Comparison of ENCODE assay signal across 28 cellular contexts in the genomic region with DNA sequence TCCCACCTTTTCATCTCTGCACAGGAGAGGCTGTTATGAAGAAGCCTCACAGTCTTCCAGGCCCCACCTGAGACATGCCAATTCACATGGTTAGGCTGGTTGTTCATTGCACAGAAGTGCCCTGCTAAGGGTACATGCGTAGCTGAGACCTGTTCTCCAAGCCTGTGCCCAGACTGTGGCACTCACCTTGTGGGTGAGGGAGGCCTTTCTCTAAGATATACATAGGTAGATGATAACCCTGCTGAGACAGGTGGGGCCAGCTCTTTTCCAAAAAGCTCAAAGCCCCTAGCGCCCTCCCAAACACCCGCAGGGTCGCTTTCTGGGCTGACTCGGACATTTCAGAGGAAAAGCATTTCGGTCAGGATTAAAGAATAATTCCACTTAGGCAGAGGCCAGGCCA.
"Had no signal": no experiment of that assay in that cellular context is flagged by ENCODE, and none has a peak within 500 bp of the region (broad histone marks: within the 10 kb centered on the region; RNA-seq: fewer than 3 reads in every experiment).

No MANE protein-coding gene starts in this region.

- ATAC-seq: stimulated activated effector memory CD8-positive, alpha-beta T cell treated with anti-CD3 and anti-CD28 coated beads, Interleukin-12 subunit alpha, Interleukin-12 subunit beta, amount 100 ng/mL, for 72 hours; stimulated activated memory B cell treated with anti-CD40 and anti-IgM and Interleukin-4, amounts not matched to agents 10 μg/mL and 1 μg/mL and 100 μg/mL, for 72 hours; stimulated activated naive B cell treated with anti-CD40 and anti-IgM and Interleukin-4, amounts not matched to agents 10 μg/mL and 1 μg/mL and 100 μg/mL, for 72 hours; stimulated activated naive CD8-positive, alpha-beta T cell treated with anti-CD3 and anti-CD28 coated beads, Interleukin-15, amount 100 ng/mL, for 72 hours; stimulated activated naive CD8-positive, alpha-beta T cell treated with anti-CD3 and anti-CD28 coated beads, Interleukin-15, Interleukin-2, amounts not matched to agents 100 U/mL and 50 U/mL, for 24 hours; upper lobe of right lung had no signal

- H3K36me3 ChIP-seq: stomach, suprapubic skin, thoracic aorta, thyroid gland, tibial artery, tibial nerve, transverse colon, upper lobe of left lung, upper lobe of right lung, uterus, vagina had no signal

- H3K4me1 ChIP-seq: testis, thyroid gland, upper lobe of left lung had no signal

- H3K36me3 Mint-ChIP-seq: stimulated activated effector memory CD8-positive, alpha-beta T cell treated with anti-CD3 and anti-CD28 coated beads, Interleukin-12 subunit alpha, Interleukin-12 subunit beta, amount 100 ng/mL, for 72 hours; stimulated activated memory B cell treated with anti-CD40 and anti-IgM and Interleukin-4, amounts not matched to agents 10 μg/mL and 1 μg/mL and 100 μg/mL, for 72 hours; stimulated activated naive B cell treated with anti-CD40 and anti-IgM and Interleukin-4, amounts not matched to agents 10 μg/mL and 1 μg/mL and 100 μg/mL, for 72 hours; type B pancreatic cell had no signal

- H3K4me3 ChIP-seq: stomach, suprapubic skin, testis, thoracic aorta, thyroid gland, tibial artery, tibial nerve, transverse colon, upper lobe of left lung, upper lobe of right lung, uterus, vagina had no signal

- H3K4me3 Mint-ChIP-seq: stimulated activated effector memory CD8-positive, alpha-beta T cell treated with anti-CD3 and anti-CD28 coated beads, Interleukin-12 subunit alpha, Interleukin-12 subunit beta, amount 100 ng/mL, for 72 hours; stimulated activated memory B cell treated with anti-CD40 and anti-IgM and Interleukin-4, amounts not matched to agents 10 μg/mL and 1 μg/mL and 100 μg/mL, for 72 hours; stimulated activated naive B cell treated with anti-CD40 and anti-IgM and Interleukin-4, amounts not matched to agents 10 μg/mL and 1 μg/mL and 100 μg/mL, for 72 hours; stimulated activated naive CD8-positive, alpha-beta T cell treated with anti-CD3 and anti-CD28 coated beads, Interleukin-15, amount 100 ng/mL, for 72 hours; stimulated activated naive CD8-positive, alpha-beta T cell treated with anti-CD3 and anti-CD28 coated beads, Interleukin-15, Interleukin-2, amounts not matched to agents 100 ng/mL and 50 ng/mL, for 24 hours; type B pancreatic cell had no signal

- H3K27me3 ChIP-seq: suprapubic skin, testis, thyroid gland, tibial nerve, upper lobe of left lung, upper lobe of right lung, uterus, vagina had no signal

- H3K9me3 Mint-ChIP-seq: stimulated activated effector memory CD8-positive, alpha-beta T cell treated with anti-CD3 and anti-CD28 coated beads, Interleukin-12 subunit alpha, Interleukin-12 subunit beta, amount 100 ng/mL, for 72 hours; stimulated activated naive CD8-positive, alpha-beta T cell treated with anti-CD3 and anti-CD28 coated beads, Interleukin-15, amount 100 ng/mL, for 72 hours; stimulated activated naive CD8-positive, alpha-beta T cell treated with anti-CD3 and anti-CD28 coated beads, Interleukin-15, Interleukin-2, amounts not matched to agents 100 ng/mL and 50 ng/mL, for 24 hours; type B pancreatic cell had no signal

- H3K27ac Mint-ChIP-seq: stimulated activated effector memory CD8-positive, alpha-beta T cell treated with anti-CD3 and anti-CD28 coated beads, Interleukin-12 subunit alpha, Interleukin-12 subunit beta, amount 100 ng/mL, for 72 hours; stimulated activated memory B cell treated with anti-CD40 and anti-IgM and Interleukin-4, amounts not matched to agents 10 μg/mL and 1 μg/mL and 100 μg/mL, for 72 hours; stimulated activated naive B cell treated with anti-CD40 and anti-IgM and Interleukin-4, amounts not matched to agents 10 μg/mL and 1 μg/mL and 100 μg/mL, for 72 hours; stimulated activated naive CD8-positive, alpha-beta T cell treated with anti-CD3 and anti-CD28 coated beads, Interleukin-15, amount 100 ng/mL, for 72 hours; stimulated activated naive CD8-positive, alpha-beta T cell treated with anti-CD3 and anti-CD28 coated beads, Interleukin-15, Interleukin-2, amounts not matched to agents 100 ng/mL and 50 ng/mL, for 24 hours; type B pancreatic cell had no signal

- H3K4me1 Mint-ChIP-seq: stimulated activated effector memory CD8-positive, alpha-beta T cell treated with anti-CD3 and anti-CD28 coated beads, Interleukin-12 subunit alpha, Interleukin-12 subunit beta, amount 100 ng/mL, for 72 hours; stimulated activated naive CD8-positive, alpha-beta T cell treated with anti-CD3 and anti-CD28 coated beads, Interleukin-15, amount 100 ng/mL, for 72 hours had no signal

- H3K9me3 ChIP-seq: stomach, suprapubic skin, testis, thoracic aorta, thyroid gland, tibial artery, tibial nerve, transverse colon, upper lobe of left lung, upper lobe of right lung, uterus, vagina had no signal

- DNase-seq: stimulated activated CD4-positive, alpha-beta T cell treated with anti-CD3 and anti-CD28 coated beads, Interleukin-2, amount 100 ng/mL, for 48 hours; stimulated activated CD4-positive, alpha-beta T cell treated with anti-CD3 and anti-CD28 coated beads, Interleukin-4, amount 100 ng/mL, for 1 hour; stimulated activated CD4-positive, alpha-beta T cell treated with anti-CD3 and anti-CD28 coated beads, Interleukin-4, amount 100 ng/mL, for 24 hours; stimulated activated CD4-positive, alpha-beta T cell treated with anti-CD3 and anti-CD28 coated beads, Interleukin-4, amount 100 ng/mL, for 4 hours; stimulated activated CD8-positive, alpha-beta memory T cell treated with anti-CD3 and anti-CD28 coated beads, Interleukin-4, amount 100 ng/mL, for 48 hours; stimulated activated naive B cell treated with anti-CD40 and anti-IgM and Interleukin-4, amounts not matched to agents 10 μg/mL and 1 μg/mL and 100 μg/mL, for 72 hours; stimulated activated naive CD4-positive, alpha-beta T cell; stimulated activated naive CD4-positive, alpha-beta T cell treated with Interleukin-2 at 50 U/mL for 16 hours; stimulated activated naive CD8-positive, alpha-beta T cell treated with anti-CD3 and anti-CD28 coated beads, Interleukin-15, amount 100 ng/mL, for 72 hours; stimulated activated naive CD8-positive, alpha-beta T cell treated with anti-CD3 and anti-CD28 coated beads, Interleukin-15, Interleukin-2, amounts not matched to agents 100 U/mL and 50 U/mL, for 24 hours; stomach; substantia nigra; testis; thyroid gland; tibial artery; transverse colon; trophoblast cell; upper lobe of left lung; upper lobe of right lung; uterus had no signal

- H3K27ac ChIP-seq: stomach, suprapubic skin, testis, thoracic aorta, thyroid gland, tibial artery, tibial nerve, transverse colon, upper lobe of left lung, upper lobe of right lung, uterus, vagina had no signal
